ENCODE assay signal across 18 cellular contexts in the genomic region with DNA sequence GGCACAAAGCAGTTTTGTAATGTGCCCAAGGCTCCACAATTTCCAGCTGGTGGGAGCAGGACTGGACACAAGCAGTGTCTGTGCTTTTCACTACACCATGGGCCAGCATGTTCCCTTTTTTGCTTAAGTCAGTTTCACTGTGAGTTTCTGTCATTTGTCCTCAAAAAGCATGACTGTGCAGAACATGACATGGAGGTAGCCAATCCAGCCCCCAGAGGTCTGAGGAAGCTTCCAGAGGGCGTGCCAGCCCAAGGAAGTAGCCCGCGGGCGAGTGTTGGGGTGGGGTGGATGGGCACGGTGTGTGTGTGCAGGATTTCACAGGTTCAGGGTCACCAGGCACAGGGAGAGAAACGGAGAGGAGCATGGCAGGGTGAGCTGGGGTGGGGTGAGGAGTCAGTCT. TPM values are rescaled to one million over a fixed set of nuclear protein-coding genes. Genes with fewer than 3 reads are reported as not detected.
A peak's percentile ranks its signal among the peaks of the same experiment; 100 is the strongest.
DNase-seq lines count a peak whose midpoint lies in the region; ATAC-seq and TF ChIP-seq lines count a peak whose summit lies in the region.
"Had no signal": no experiment of that assay in that cellular context is flagged by ENCODE, and none has a peak within 500 bp of the region (broad histone marks: within the 10 kb centered on the region; RNA-seq: fewer than 3 reads in every experiment).

No MANE protein-coding gene starts in this region.

- no peaks in the 10 kb centered on the region for H3K9me3 Mint-ChIP-seq in dendritic cell treated with granulocyte-macrophage colony-stimulating factor and Interleukin-4, amounts not matched to agents 40 ng/mL and 50 ng/mL, for 4 days
- H3K9me3 Mint-ChIP-seq: activated T-cell treated with anti-CD3 and anti-CD28 coated beads, Interleukin-2, amount 50 U/mL, for 24 hours; GM23338; naive B cell had no signal

- peaks cover 42% of the 10 kb centered on the region for H3K4me1 Mint-ChIP-seq in dendritic cell treated with granulocyte-macrophage colony-stimulating factor and Interleukin-4, amounts not matched to agents 40 ng/mL and 50 ng/mL, for 4 days (ENCODE audit: low read depth)
- H3K4me1 Mint-ChIP-seq: activated CD4-positive, alpha-beta T cell treated with anti-CD3 and anti-CD28 coated beads for 36 hours; naive B cell had no signal

- intact Hi-C loops in Right ventricle myocardium inferior (cut with DNase I) = no loop called here
- intact Hi-C loops in dendritic cell treated with granulocyte-macrophage colony-stimulating factor and Interleukin-4, amounts not matched to agents 40 ng/mL and 50 ng/mL, for 4 days (cut with micrococcal nuclease) = loop anchor here (1.0 to 5.0 kb wide), 2 partner anchors 8 to 68 kb away; partner anchors contain the start of gene EEFSEC

- no peaks in the 10 kb centered on the region for H3K27me3 Mint-ChIP-seq in dendritic cell treated with granulocyte-macrophage colony-stimulating factor and Interleukin-4, amounts not matched to agents 40 ng/mL and 50 ng/mL, for 4 days
- H3K27me3 Mint-ChIP-seq: activated CD4-positive, alpha-beta T cell treated with anti-CD3 and anti-CD28 coated beads for 36 hours; activated T-cell treated with anti-CD3 and anti-CD28 coated beads, Interleukin-2, amount 50 U/mL, for 24 hours; naive B cell had no signal

- no peaks in the 10 kb centered on the region for H3K36me3 ChIP-seq in right atrium auricular region
- no peaks in the 10 kb centered on the region for H3K36me3 ChIP-seq in lung (ENCODE audit: control insufficient read depth in 2 of 2, insufficient read depth in 2 of 2, low read length in 2 of 2)
- H3K36me3 ChIP-seq: gastrocnemius medialis, tibial artery had no signal

- H3K4me3 ChIP-seq in right atrium auricular region = no peak overlapping the region
- H3K4me3 ChIP-seq in lung = no peak overlapping the region
- H3K4me3 ChIP-seq: gastrocnemius medialis, GM23338, tibial artery had no signal

- H3K4me3 Mint-ChIP-seq in dendritic cell treated with granulocyte-macrophage colony-stimulating factor and Interleukin-4, amounts not matched to agents 40 ng/mL and 50 ng/mL, for 4 days = peak overlapping the region; percentile 68
- H3K4me3 Mint-ChIP-seq: activated CD4-positive, alpha-beta T cell treated with anti-CD3 and anti-CD28 coated beads for 36 hours; activated T-cell treated with anti-CD3 and anti-CD28 coated beads, Interleukin-2, amount 50 U/mL, for 24 hours; GM23338; naive B cell had no signal

- DNase-seq in Right ventricle myocardium inferior (ENCODE audit: missing footprints) (no peak), right atrium auricular region (ENCODE audit: low spot score) (no peak), lung (ENCODE audit: low spot score) (peak; percentile 41), NCI-H2196 (lab: John Stamatoyannopoulos, UW; ENCODE audit: unreplicated experiment) (no peak), NCI-H226 (no peak)
- DNase-seq: activated CD4-positive, alpha-beta T cell treated with anti-CD3 and anti-CD28 coated beads for 36 hours; activated T-cell treated with anti-CD3 and anti-CD28 coated beads, Interleukin-2, amount 50 U/mL, for 24 hours; kidney; naive B cell; NCI-H1417 treated with DMSO at 0.1 percent for 48 hours; NCI-H446; stimulated activated CD4-positive, alpha-beta T cell treated with anti-CD3 and anti-CD28 coated beads, Interleukin-1b, Interleukin-23, amount 100 ng/mL, for 48 hours had no signal

- H3K27ac Mint-ChIP-seq in dendritic cell treated with granulocyte-macrophage colony-stimulating factor and Interleukin-4, amounts not matched to agents 40 ng/mL and 50 ng/mL, for 4 days = peak overlapping the region; percentile 91
- H3K27ac Mint-ChIP-seq: activated CD4-positive, alpha-beta T cell treated with anti-CD3 and anti-CD28 coated beads for 36 hours; activated T-cell treated with anti-CD3 and anti-CD28 coated beads, Interleukin-2, amount 50 U/mL, for 24 hours; GM23338 had no signal

- peak; percentile 56 for ATAC-seq in Right ventricle myocardium inferior
- ATAC-seq in lung (ENCODE audit: insufficient read depth, low FRiP score) = peak; percentile 66
- no peak for ATAC-seq in GM21367 (IDR thresholded peaks at IDR 0.05; ENCODE audit: unreplicated experiment)
- no peak for ATAC-seq in GM18870 (IDR thresholded peaks at IDR 0.05; ENCODE audit: unreplicated experiment)
- ATAC-seq: activated CD4-positive, alpha-beta T cell treated with anti-CD3 and anti-CD28 coated beads for 36 hours; gastrocnemius medialis; GM23338 had no signal

- no peak overlapping the region for H3K27ac ChIP-seq in right atrium auricular region
- no peak overlapping the region for H3K27ac ChIP-seq in lung (ENCODE audit: low read depth in 1 of 2, low read length in 1 of 2)
- H3K27ac ChIP-seq: gastrocnemius medialis, tibial artery had no signal

- H3K9me3 ChIP-seq in right atrium auricular region (no peaks in the 10 kb centered on the region), lung (ENCODE audit: control insufficient read depth in 2 of 2, insufficient read depth in 1 of 2, low read length in 1 of 2) (peaks cover 0 to 3% of the 10 kb centered on the region in 2 donors)
- H3K9me3 ChIP-seq: gastrocnemius medialis, tibial artery had no signal

- no peaks in the 10 kb centered on the region for H3K27me3 ChIP-seq in right atrium auricular region
- no peaks in the 10 kb centered on the region for H3K27me3 ChIP-seq in lung (ENCODE audit: control insufficient read depth, insufficient read depth)
- H3K27me3 ChIP-seq: gastrocnemius medialis, tibial artery had no signal

- no peak for TF ChIP-seq CTCF in right atrium auricular region (IDR thresholded peaks at IDR 0.05)
- TF ChIP-seq CTCF in lung (IDR thresholded peaks at IDR 0.05; ENCODE audit: control extremely low read depth, extremely low read depth) = no peak

- H3K36me3 Mint-ChIP-seq in dendritic cell treated with granulocyte-macrophage colony-stimulating factor and Interleukin-4, amounts not matched to agents 40 ng/mL and 50 ng/mL, for 4 days (ENCODE audit: low read depth) = peaks cover 12% of the 10 kb centered on the region

- H3K4me1 ChIP-seq in right atrium auricular region = no peaks in the 10 kb centered on the region
- no peaks in the 10 kb centered on the region for H3K4me1 ChIP-seq in lung (ENCODE audit: control insufficient read depth in 2 of 2, insufficient read depth in 2 of 2, low read length in 2 of 2)
- H3K4me1 ChIP-seq: gastrocnemius medialis, tibial artery had no signal

- 38 to 61% methylated on average over 6 of the region's 6 CpGs for WGBS in lung, 2 donors

RNA-seq across cellular contexts. Expression of gene EEFSEC, which starts 8.0 kb away (rescaled TPM):
- total RNA-seq in Right ventricle myocardium inferior (19.4 TPM), right atrium auricular region (10 to 100 TPM; 15.7 to 18.0 TPM), lung (10 to 100 TPM in 1 of 2 donors, 1 to 10 TPM in 1; 9.8 to 20.1 TPM)
- 10 to 100 TPM; 10.9 to 12.4 TPM for polyA plus RNA-seq in lung

RNA-seq across cellular contexts. Expression of gene RUVBL1, which starts 21.7 kb away (rescaled TPM):
- total RNA-seq in Right ventricle myocardium inferior (21.4 TPM), right atrium auricular region (10 to 100 TPM; 20.9 to 31.0 TPM), lung (10 to 100 TPM; 39.6 to 43.9 TPM)
- polyA plus RNA-seq in lung = 10 to 100 TPM; 26.6 to 53.7 TPM

Comparison
In these comparisons a context has a peak if more than half of its experiments do, and no peak if none do; other contexts are left out.
1. ATAC-seq: peak in Right ventricle myocardium inferior (single experiment) and lung (single experiment); none in GM21367 (single experiment) and GM18870 (single experiment).